ENCODE assay signal across 8 cellular contexts in genomic region chr4:77819836-77820679, GRCh38. TPM values are rescaled to one million over a fixed set of nuclear protein-coding genes. Genes with fewer than 3 reads are reported as not detected.
A peak's percentile ranks its signal among the peaks of the same experiment; 100 is the strongest.
DNase-seq lines count a peak whose midpoint lies in the region; ATAC-seq and TF ChIP-seq lines count a peak whose summit lies in the region.

No MANE protein-coding gene starts in this region.

- H3K4me3 Mint-ChIP-seq in CD14-positive monocyte = peak overlapping the region; percentile 96 to 97
- peak overlapping the region; percentile 99 for H3K4me3 Mint-ChIP-seq in dendritic cell treated with granulocyte-macrophage colony-stimulating factor and Interleukin-4, amounts not matched to agents 40 ng/mL and 50 ng/mL, for 4 days

- peak overlapping the region; percentile 96 for H3K4me3 ChIP-seq in lower leg skin (ENCODE audit: low read depth, poor library complexity, severe bottlenecking)

- H3K9me3 Mint-ChIP-seq in CD14-positive monocyte = peaks cover 0 to 2% (median 0%) of the 10 kb centered on the region in 7 donors
- H3K9me3 Mint-ChIP-seq in dendritic cell treated with granulocyte-macrophage colony-stimulating factor and Interleukin-4, amounts not matched to agents 40 ng/mL and 50 ng/mL, for 4 days = no peaks in the 10 kb centered on the region

- intact Hi-C loops in CD14-positive monocyte (cut with micrococcal nuclease) = loop anchor here in 1 of 2 donors (2.0 to 10.0 kb wide), 2 partner anchors 43 to 85 kb away; partner anchors contain the start of gene MRPL1
- intact Hi-C loops in dendritic cell treated with granulocyte-macrophage colony-stimulating factor and Interleukin-4, amounts not matched to agents 40 ng/mL and 50 ng/mL, for 4 days (cut with micrococcal nuclease) = loop anchor here (1.0 kb wide), 1 partner anchor 42 kb away; the partner anchor contains the start of gene MRPL1
- intact Hi-C loops in lower leg skin (cut with DNase I; ENCODE audit: low total_unique reads) = no loop called here

- no peak for TF ChIP-seq POLR2A in lower leg skin (IDR thresholded peaks at IDR 0.05)

- peak; percentile 83 for DNase-seq in CD14-positive monocyte (ENCODE audit: low spot score)
- DNase-seq in NCI-H748 (lab: John Stamatoyannopoulos, UW; ENCODE audit: unreplicated experiment) = peak; percentile 87
- DNase-seq in activated CD4-positive, alpha-beta T cell treated with anti-CD3 and anti-CD28 coated beads, Interleukin-2, amount 50 U/mL, for 24 hours (ENCODE audit: low read depth in 1 of 2, low spot score in 1 of 2) = peak; percentile 85 to 92
- DNase-seq in lower leg skin (ENCODE audit: low spot score in 2 of 2) = peak; percentile 91 to 99
- peak; percentile 94 for DNase-seq in stimulated activated CD4-positive, alpha-beta T cell treated with anti-CD3 and anti-CD28 coated beads, Interleukin-4, amount 100 ng/mL, for 48 hours (ENCODE audit: low read depth in 2 of 2)

- TF ChIP-seq CTCF in CD14-positive monocyte (IDR thresholded peaks at IDR 0.05) = no peak
- TF ChIP-seq CTCF in lower leg skin (IDR thresholded peaks at IDR 0.05) = no peak

- H3K36me3 Mint-ChIP-seq in CD14-positive monocyte = peaks cover 2 to 3% of the 10 kb centered on the region in 2 donors
- peaks cover 22% of the 10 kb centered on the region for H3K36me3 Mint-ChIP-seq in dendritic cell treated with granulocyte-macrophage colony-stimulating factor and Interleukin-4, amounts not matched to agents 40 ng/mL and 50 ng/mL, for 4 days (ENCODE audit: low read depth)

- H3K27ac Mint-ChIP-seq in CD14-positive monocyte = peak overlapping the region; percentile 98 to 99 (median 99)
- peak overlapping the region; percentile 97 for H3K27ac Mint-ChIP-seq in dendritic cell treated with granulocyte-macrophage colony-stimulating factor and Interleukin-4, amounts not matched to agents 40 ng/mL and 50 ng/mL, for 4 days

- peaks cover 44% of the 10 kb centered on the region for H3K4me1 Mint-ChIP-seq in CD14-positive monocyte
- peaks cover 43% of the 10 kb centered on the region for H3K4me1 Mint-ChIP-seq in dendritic cell treated with granulocyte-macrophage colony-stimulating factor and Interleukin-4, amounts not matched to agents 40 ng/mL and 50 ng/mL, for 4 days (ENCODE audit: low read depth)

- WGBS in lower leg skin, 2 donors = 0% methylated on average over 38 to 54 of the region's 82 CpGs

- peaks cover 0 to 5% (median 2%) of the 10 kb centered on the region in 3 donors for H3K27me3 Mint-ChIP-seq in CD14-positive monocyte (ENCODE audit: low read depth in 3 of 3)
- H3K27me3 Mint-ChIP-seq in dendritic cell treated with granulocyte-macrophage colony-stimulating factor and Interleukin-4, amounts not matched to agents 40 ng/mL and 50 ng/mL, for 4 days = no peaks in the 10 kb centered on the region

- peak; percentile 75 for ATAC-seq in GM19324 (IDR thresholded peaks at IDR 0.05; ENCODE audit: low FRiP score, unreplicated experiment)
- peak; percentile 72 for ATAC-seq in HG03460 (IDR thresholded peaks at IDR 0.05; ENCODE audit: unreplicated experiment)

RNA-seq across cellular contexts. Expression of gene CNOT6L, which starts 0.9 kb away (rescaled TPM):
- 10 to 100 TPM; 26.3 to 26.4 TPM for polyA plus RNA-seq in CD14-positive monocyte
- 10 to 100 TPM; 27.7 to 35.5 (median 33.0) TPM for total RNA-seq in lower leg skin

RNA-seq across cellular contexts. Expression of gene MRPL1, which starts 42.6 kb away (rescaled TPM):
- 10 to 100 TPM; 10.7 to 11.8 TPM for polyA plus RNA-seq in CD14-positive monocyte
- 10 to 100 TPM; 12.8 to 28.2 (median 17.2) TPM for total RNA-seq in lower leg skin

Comparison
In these comparisons a context has a peak if more than half of its experiments do, and no peak if none do; other contexts are left out.
1. Peak in every context shown above with its lines: DNase-seq, ATAC-seq and H3K4me3 ChIP-seq.